Comparison of ENCODE assay signal across 8 cellular contexts in the genomic region with DNA sequence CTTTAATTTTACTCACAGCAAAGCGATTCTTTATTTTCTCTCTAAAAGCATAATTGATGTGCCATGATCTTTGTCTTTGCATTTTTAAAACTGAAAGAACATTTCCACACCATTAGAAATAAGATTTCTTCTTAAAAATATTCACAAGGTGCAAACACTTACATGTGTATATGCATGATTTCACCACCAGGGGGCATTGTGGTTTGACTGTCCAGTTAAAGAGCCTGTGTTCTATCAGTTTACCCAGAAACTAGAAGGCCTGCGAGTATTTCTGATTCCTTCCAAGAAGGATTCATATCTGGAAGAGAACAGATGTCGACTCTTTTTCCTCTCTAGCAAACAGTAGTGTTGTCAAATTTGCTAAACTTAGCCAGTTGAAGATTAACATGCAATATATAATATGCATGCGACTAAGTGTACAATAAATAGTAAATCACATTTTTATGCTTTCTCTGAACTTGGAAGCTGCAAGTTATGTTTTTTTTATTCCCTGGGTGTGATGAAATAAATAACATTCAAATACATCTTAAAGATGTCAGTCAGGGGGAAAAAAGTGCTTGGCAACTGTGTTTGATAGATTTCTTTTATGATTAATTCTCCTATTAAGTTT.
DNase-seq lines count a peak whose midpoint lies in the region; ATAC-seq and TF ChIP-seq lines count a peak whose summit lies in the region.

No MANE protein-coding gene starts in this region.

- H3K27ac Mint-ChIP-seq in T-helper 2 cell treated with Interferon-gamma antibody and Interleukin-4, amounts not matched to agents 5 μg/mL and 100 μg/mL, for 36 hours, result no peak overlapping the region

- no peak for TF ChIP-seq POLR2A in transverse colon (IDR thresholded peaks at IDR 0.05)

- no peak overlapping the region for H3K4me2 ChIP-seq in mesenchymal stem cell (ENCODE audit: low read length, poor library complexity, severe bottlenecking)

- in situ Hi-C loops in transverse colon (cut with MboI; ENCODE audit: low pct_ligation_motif_present in 1 of 4, low pct_unique_long_range_greater_than_20kb in 1 of 4, low sequenced_read_pairs in 3 of 4), result loop anchor here (10.0 to 25.0 kb wide), 5 partner anchors 259 to 1109 kb away; a partner anchor contains a TSS

- H3K27ac ChIP-seq in coronary artery, result no peak overlapping the region
- H3K27ac ChIP-seq in mesenchymal stem cell (ENCODE audit: low read length, poor library complexity, severe bottlenecking), result no peak overlapping the region
- peak overlapping the region in 3 of 4 donors; percentile 63 to 78 (median 72) for H3K27ac ChIP-seq in transverse colon

- no peak overlapping the region for H2AK5ac ChIP-seq in mesenchymal stem cell (ENCODE audit: low read length, severe bottlenecking)

- WGBS in mesenchymal stem cell, result 18% methylated on average over 2 of the region's 4 CpGs
- WGBS in transverse colon (ENCODE audit: low coverage in 1 of 2), 2 donors, result 34 to 36% methylated on average over 4 of the region's 4 CpGs

- peaks cover 1% of the 10 kb centered on the region for H3K79me1 ChIP-seq in mesenchymal stem cell (replicated peaks; ENCODE audit: low read length, poor library complexity, severe bottlenecking)

- H3K36me3 ChIP-seq in mesenchymal stem cell (ENCODE audit: control insufficient read depth in 1 of 2, insufficient read depth in 2 of 2, low read depth in 1 of 2, low read length in 2 of 2) (no peaks in the 10 kb centered on the region), transverse colon (no peaks in the 10 kb centered on the region)

- H2BK12ac ChIP-seq in mesenchymal stem cell (ENCODE audit: low read length in 2 of 2), result no peak overlapping the region

- H3K9me3 Mint-ChIP-seq in T-helper 2 cell treated with Interferon-gamma antibody and Interleukin-4, amounts not matched to agents 5 μg/mL and 100 μg/mL, for 36 hours, result no peaks in the 10 kb centered on the region

- H2BK15ac ChIP-seq in mesenchymal stem cell (ENCODE audit: low read depth, poor library complexity, severe bottlenecking), result no peak overlapping the region

- intact Hi-C loops in transverse colon (cut with DNase I; ENCODE audit: low total_unique reads), result loop anchor here (2.0 kb wide), 2 partner anchors 1093 to 1099 kb away; no protein-coding TSS in a partner anchor

- no peak overlapping the region for H4K8ac ChIP-seq in mesenchymal stem cell (ENCODE audit: low read length)

- no peaks in the 10 kb centered on the region for H3K36me3 Mint-ChIP-seq in T-helper 2 cell treated with Interferon-gamma antibody and Interleukin-4, amounts not matched to agents 5 μg/mL and 100 μg/mL, for 36 hours (ENCODE audit: low read depth)

- H3K9ac ChIP-seq in mesenchymal stem cell (ENCODE audit: low read length), result peak overlapping the region; percentile 88

- no peaks in the 10 kb centered on the region for H3K27me3 Mint-ChIP-seq in T-helper 2 cell treated with Interferon-gamma antibody and Interleukin-4, amounts not matched to agents 5 μg/mL and 100 μg/mL, for 36 hours (ENCODE audit: low read depth)

- no peak for ATAC-seq in HG03442 (IDR thresholded peaks at IDR 0.05; ENCODE audit: unreplicated experiment)

- H2AFZ ChIP-seq in mesenchymal stem cell (ENCODE audit: low read depth, low read length), result no peak overlapping the region

- H3K18ac ChIP-seq in mesenchymal stem cell (ENCODE audit: low read depth in 1 of 2, low read length in 2 of 2), result no peak overlapping the region

- H3K4me3 Mint-ChIP-seq in T-helper 2 cell treated with Interferon-gamma antibody and Interleukin-4, amounts not matched to agents 5 μg/mL and 100 μg/mL, for 36 hours, result no peak overlapping the region

- H3K23ac ChIP-seq in mesenchymal stem cell (ENCODE audit: low read length in 2 of 2), result no peak overlapping the region

- H3K4me1 ChIP-seq in mesenchymal stem cell (ENCODE audit: control insufficient read depth, insufficient read depth, low read depth, low read length), result peaks cover 10% of the 10 kb centered on the region
- peaks cover 6 to 15% (median 8%) of the 10 kb centered on the region in 4 donors for H3K4me1 ChIP-seq in transverse colon

- H3K27me3 ChIP-seq in mesenchymal stem cell (ENCODE audit: control insufficient read depth in 1 of 2, insufficient read depth in 1 of 2, low read length in 2 of 2), result no peaks in the 10 kb centered on the region
- no peaks in the 10 kb centered on the region for H3K27me3 ChIP-seq in transverse colon

- no peak overlapping the region for H4K91ac ChIP-seq in mesenchymal stem cell (ENCODE audit: low read length)

- no peaks in the 10 kb centered on the region for H3K9me3 ChIP-seq in mesenchymal stem cell (ENCODE audit: control insufficient read depth, low read length)
- H3K9me3 ChIP-seq in transverse colon, result no peaks in the 10 kb centered on the region

- no peak overlapping the region for H3K4ac ChIP-seq in mesenchymal stem cell (ENCODE audit: low read depth in 1 of 2, low read length in 2 of 2)

- H2BK5ac ChIP-seq in mesenchymal stem cell (ENCODE audit: low read depth, low read length, poor library complexity, severe bottlenecking), result no peak overlapping the region

- TF ChIP-seq EP300 in transverse colon (IDR thresholded peaks at IDR 0.05; ENCODE audit: low read depth), result no peak

- H3K14ac ChIP-seq in mesenchymal stem cell (ENCODE audit: low read length in 2 of 2), result no peak overlapping the region

- H3K4me3 ChIP-seq in coronary artery (no peak overlapping the region), mesenchymal stem cell (ENCODE audit: insufficient read depth in 1 of 2, low read depth in 1 of 2, low read length in 2 of 2) (no peak overlapping the region), transverse colon (no peak overlapping the region)

- DNase-seq in SIG-M5 treated with dmso at 0.1 percent for 504 hours (lab: John Stamatoyannopoulos, UW; ENCODE audit: unreplicated experiment) (peak; percentile 30), SIG-M5 (lab: John Stamatoyannopoulos, UW) (no peak), coronary artery (ENCODE audit: low spot score) (no peak), mesenchymal stem cell (peak; percentile 71), transverse colon (peak; percentile 44)
- peak; percentile 13 for DNase-seq in T-helper 2 cell treated with Interferon-gamma antibody and Interleukin-4, amounts not matched to agents 5 μg/mL and 100 μg/mL, for 36 hours (ENCODE audit: low spot score)

- TF ChIP-seq CTCF in LNCAP (IDR thresholded peaks at IDR 0.05), result peak; percentile 83
- peak; percentile 85 for TF ChIP-seq CTCF in coronary artery (IDR thresholded peaks at IDR 0.05)
- peak; percentile 82 to 89 (median 86) for TF ChIP-seq CTCF in transverse colon (IDR thresholded peaks at IDR 0.05)

- H2BK120ac ChIP-seq in mesenchymal stem cell (ENCODE audit: low read depth, low read length), result no peak overlapping the region

- no peaks in the 10 kb centered on the region for H3K4me1 Mint-ChIP-seq in T-helper 2 cell treated with Interferon-gamma antibody and Interleukin-4, amounts not matched to agents 5 μg/mL and 100 μg/mL, for 36 hours (ENCODE audit: low read depth)

Comparison
In these comparisons a context has a peak if more than half of its experiments do, and no peak if none do; other contexts are left out.
1. DNase-seq: peak in SIG-M5 treated with dmso at 0.1 percent for 504 hours (single experiment), T-helper 2 cell treated with Interferon-gamma antibody and Interleukin-4, amounts not matched to agents 5 μg/mL and 100 μg/mL, for 36 hours (single experiment), mesenchymal stem cell (single experiment) and transverse colon (single experiment); none in SIG-M5 (single experiment) and coronary artery (single experiment).
2. H3K27ac ChIP-seq: peak in transverse colon (3 of 4); none in coronary artery (0 of 2) and mesenchymal stem cell (single experiment).
3. Peak in every context shown above with its lines, with median percentiles within 50 percentile points of each other: CTCF ChIP-seq.